In genomic region chr17:41695954-41696720, GRCh38 we compare ENCODE assay signal across 8 cellular contexts. TPM values are rescaled to one million over a fixed set of nuclear protein-coding genes. Genes with fewer than 3 reads are reported as not detected.
DNase-seq lines count a peak whose midpoint lies in the region; ATAC-seq and TF ChIP-seq lines count a peak whose summit lies in the region.

No MANE protein-coding gene starts in this region.

- CTCF ChIA-PET in Caco-2 (lab: Charles Lee) = interaction anchor here (0.5 to 1.4 kb wide), 18 partner anchors 9 to 1298 kb away, joined by 3 to 7 read pairs (median 3); partner anchors contain the start of genes KLHL11, ODAD4 and P3H4

- H3K9me3 Mint-ChIP-seq in Caco-2 (ENCODE audit: unreplicated experiment) = no peaks in the 10 kb centered on the region
- H3K9me3 Mint-ChIP-seq in activated T-cell treated with anti-CD3 and anti-CD28 coated beads, Interleukin-2, amount 50 U/mL, for 24 hours = no peaks in the 10 kb centered on the region

- peak overlapping the region; percentile 47; the same call in 1 of the 2 replicates for H3K4me2 ChIP-seq in KMS-11
- no peak overlapping the region for H3K4me2 ChIP-seq in fibroblast of lung (ENCODE audit: extremely low read depth, insufficient read depth, low read length)

- no peak overlapping the region for H3K4me3 Mint-ChIP-seq in Caco-2 (ENCODE audit: unreplicated experiment)
- H3K4me3 Mint-ChIP-seq in activated T-cell treated with anti-CD3 and anti-CD28 coated beads, Interleukin-2, amount 50 U/mL, for 24 hours = no peak overlapping the region

- peaks cover 10% of the 10 kb centered on the region for H3K4me1 Mint-ChIP-seq in Caco-2 (ENCODE audit: low read depth, unreplicated experiment)
- peaks cover 23% of the 10 kb centered on the region for H3K4me1 Mint-ChIP-seq in activated T-cell treated with anti-CD3 and anti-CD28 coated beads, Interleukin-2, amount 50 U/mL, for 24 hours (ENCODE audit: low read depth)

- no peaks in the 10 kb centered on the region for H3K27me3 Mint-ChIP-seq in Caco-2 (ENCODE audit: insufficient read depth, unreplicated experiment)
- H3K27me3 Mint-ChIP-seq in activated T-cell treated with anti-CD3 and anti-CD28 coated beads, Interleukin-2, amount 50 U/mL, for 24 hours = no peaks in the 10 kb centered on the region

- H3K79me2 ChIP-seq in KMS-11 (ENCODE audit: insufficient read depth, low read depth) = peaks cover 6% of the 10 kb centered on the region; the same call in 1 of the 2 replicates
- H3K79me2 ChIP-seq in fibroblast of lung (ENCODE audit: control insufficient read depth, insufficient read depth, low read length) = peaks cover 3% of the 10 kb centered on the region

- peaks cover 9% of the 10 kb centered on the region for H4K20me1 ChIP-seq in KMS-11 (ENCODE audit: insufficient read depth)
- peaks cover 3% of the 10 kb centered on the region for H4K20me1 ChIP-seq in fibroblast of lung (ENCODE audit: control insufficient read depth, extremely low read depth, insufficient read depth, low read length)

- H3K4me3 ChIP-seq in Caco-2 (ENCODE audit: low read depth, low read length) (no peak overlapping the region), KMS-11 (IDR thresholded peaks at IDR 0.05; ENCODE audit: insufficient read depth, low read depth, low read length) (no peak overlapping the region), fibroblast of lung (replicated peaks in 1 of 4; ENCODE audit: control extremely low read depth in 1 of 4, insufficient read depth in 1 of 4, low read depth in 3 of 4, low read length in 4 of 4) (no peak overlapping the region), ovary (no peak overlapping the region), upper lobe of left lung (no peak overlapping the region)

- no peak for TF ChIP-seq POLR2A in ovary (IDR thresholded peaks at IDR 0.05)
- TF ChIP-seq POLR2A in upper lobe of left lung (IDR thresholded peaks at IDR 0.05) = no peak

- BruUV-seq in Caco-2 (replicated peaks; lab: Mats Ljungman, UMichigan) = no TSS peak

- H3K36me3 ChIP-seq in Caco-2 (ENCODE audit: control insufficient read depth, insufficient read depth, low read length) (peaks cover 9% of the 10 kb centered on the region; the same call in 1 of the 2 replicates), KMS-11 (ENCODE audit: insufficient read depth) (peaks cover 11% of the 10 kb centered on the region; the same call in 1 of the 2 replicates), fibroblast of lung (ENCODE audit: control insufficient read depth, insufficient read depth, low read length) (peaks cover 15% of the 10 kb centered on the region), ovary (no peaks in the 10 kb centered on the region), upper lobe of left lung (peaks cover 27 to 47% (median 40%) of the 10 kb centered on the region in 4 donors)

- DNase-seq in Caco-2 (peak; percentile 69 to 76), RKO (ENCODE audit: low spot score) (peak; percentile 91), fibroblast of lung (ENCODE audit: low read depth in 2 of 2) (peak; percentile 67 to 87), ovary (peak; percentile 60 to 84 (median 77)), upper lobe of left lung (peak in 1 of 2 donors; percentile 53), omental fat pad (ENCODE audit: low spot score) (no peak)
- DNase-seq in activated T-cell treated with anti-CD3 and anti-CD28 coated beads, Interleukin-2, amount 50 U/mL, for 24 hours = peak; percentile 65

- no peak overlapping the region for H2AFZ ChIP-seq in KMS-11 (ENCODE audit: low read depth)
- H2AFZ ChIP-seq in fibroblast of lung (ENCODE audit: low read length) = no peak overlapping the region

- no peak overlapping the region for H3K27ac ChIP-seq in KMS-11
- no peak overlapping the region for H3K27ac ChIP-seq in fibroblast of lung (ENCODE audit: insufficient read depth, low read length)
- peak overlapping the region; percentile 17 to 43 for H3K27ac ChIP-seq in ovary
- peak overlapping the region; percentile 10 to 66 (median 44) for H3K27ac ChIP-seq in upper lobe of left lung

- H3K4me1 ChIP-seq in Caco-2 = no peaks in the 10 kb centered on the region
- peaks cover 32% of the 10 kb centered on the region for H3K4me1 ChIP-seq in KMS-11 (ENCODE audit: low read depth, poor library complexity, severe bottlenecking)
- peaks cover 5% of the 10 kb centered on the region for H3K4me1 ChIP-seq in fibroblast of lung (ENCODE audit: control insufficient read depth, extremely low read depth, insufficient read depth, low read length)
- peaks cover 10% of the 10 kb centered on the region for H3K4me1 ChIP-seq in ovary (ENCODE audit: insufficient read depth)
- H3K4me1 ChIP-seq in upper lobe of left lung = peaks cover 29 to 38% (median 33%) of the 10 kb centered on the region in 4 donors

- TF ChIP-seq EP300 in ovary (IDR thresholded peaks at IDR 0.05) (no peak), upper lobe of left lung (IDR thresholded peaks at IDR 0.05) (no peak)

- H3K27me3 ChIP-seq in Caco-2 (replicated peaks; ENCODE audit: control insufficient read depth, insufficient read depth, low read length) (no peaks in the 10 kb centered on the region), KMS-11 (ENCODE audit: insufficient read depth, low read depth) (no peaks in the 10 kb centered on the region), fibroblast of lung (ENCODE audit: control insufficient read depth, insufficient read depth, low read length) (no peaks in the 10 kb centered on the region), ovary (no peaks in the 10 kb centered on the region), upper lobe of left lung (no peaks in the 10 kb centered on the region)

- H3K36me3 Mint-ChIP-seq in Caco-2 (ENCODE audit: insufficient read depth, unreplicated experiment) = peaks cover 48% of the 10 kb centered on the region
- peaks cover 42% of the 10 kb centered on the region for H3K36me3 Mint-ChIP-seq in activated T-cell treated with anti-CD3 and anti-CD28 coated beads, Interleukin-2, amount 50 U/mL, for 24 hours (ENCODE audit: low read depth)

- TF ChIP-seq CTCF in Caco-2 (IDR thresholded peaks at IDR 0.05; ENCODE audit: insufficient read depth in 1 of 2, low read depth in 1 of 2, low read length in 1 of 2, severe bottlenecking in 1 of 2, unreplicated experiment in 1 of 2) (peak; percentile 78 to 89), KMS-11 (conservative IDR thresholded peaks at IDR 0.05; ENCODE audit: low read depth, low read length) (peak; percentile 95), fibroblast of lung (conservative IDR thresholded peaks at IDR 0.05 in 1 of 2, IDR thresholded peaks at IDR 0.05 in 1 of 2; ENCODE audit: low read depth in 1 of 2, low read length in 2 of 2) (peak; percentile 81 to 83), ovary (IDR thresholded peaks at IDR 0.05) (peak; percentile 59 to 68 (median 65)), upper lobe of left lung (IDR thresholded peaks at IDR 0.05) (peak; percentile 62 to 77 (median 70)), omental fat pad (IDR thresholded peaks at IDR 0.05) (peak in 1 of 3 donors; percentile 22)

- H3K9me3 ChIP-seq in Caco-2 = no peaks in the 10 kb centered on the region
- H3K9me3 ChIP-seq in fibroblast of lung (ENCODE audit: control insufficient read depth, insufficient read depth, low read depth, low read length) = no peaks in the 10 kb centered on the region
- H3K9me3 ChIP-seq in ovary = no peaks in the 10 kb centered on the region
- no peaks in the 10 kb centered on the region for H3K9me3 ChIP-seq in upper lobe of left lung

- 33 to 49% (median 34%) methylated on average over 10 of the region's 10 CpGs for WGBS in ovary, 3 donors
- WGBS in upper lobe of left lung, 2 donors = 49 to 58% methylated on average over 10 of the region's 10 CpGs

- ATAC-seq in upper lobe of left lung (ENCODE audit: low FRiP score in 2 of 2) = peak; percentile 77
- ATAC-seq in omental fat pad (ENCODE audit: low FRiP score) = no peak

- no peak overlapping the region for H3K9ac ChIP-seq in KMS-11
- no peak overlapping the region for H3K9ac ChIP-seq in fibroblast of lung (ENCODE audit: insufficient read depth, low read length)

- intact Hi-C loops in Caco-2 (cut with micrococcal nuclease; ENCODE audit: unreplicated experiment) = no loop called here
- intact Hi-C loops in ovary (cut with DNase I) = no loop called here

- POLR2A ChIA-PET in Caco-2 (lab: Charles Lee) = interaction anchor here (0.6 to 0.9 kb wide), 3 partner anchors 17 to 90 kb away, joined by 3 to 5 read pairs (median 4); partner anchors contain the start of gene JUP

- H3K27ac Mint-ChIP-seq in Caco-2 (ENCODE audit: unreplicated experiment) = peak overlapping the region; percentile 12
- H3K27ac Mint-ChIP-seq in activated T-cell treated with anti-CD3 and anti-CD28 coated beads, Interleukin-2, amount 50 U/mL, for 24 hours = peak overlapping the region; percentile 57

RNA-seq across cellular contexts. Expression of gene EIF1, which starts 7.5 kb away (rescaled TPM):
- total RNA-seq in Caco-2 (2022) (759 and 783 TPM in 2 replicates), fibroblast of lung (112 and 145 TPM in 2 replicates), ovary (1,000 to 10,000 TPM in 1 of 7 donors, 100 to 1,000 TPM in 6; 270 to 1,292 (median 813) TPM), upper lobe of left lung (100 to 1,000 TPM; 109 to 998 (median 405) TPM), omental fat pad (100 to 1,000 TPM; 444 to 832 (median 685) TPM)
- polyA plus RNA-seq in fibroblast of lung (225 and 256 TPM in 2 replicates), ovary (1,000 to 10,000 TPM in 1 of 2 donors, 100 to 1,000 TPM in 1; 641 to 1,340 TPM)
- 864 and 925 TPM in 2 replicates for polyA plus RNA-seq in fibroblast of lung (2012)
- 166 and 208 TPM in 2 replicates for polyA minus RNA-seq in fibroblast of lung (ENCODE audit: low replicate concordance)

RNA-seq across cellular contexts. Expression of gene GAST, which starts 16.0 kb away (rescaled TPM):
- 0.75 TPM in 1 of 2 replicates, not detected in the other for total RNA-seq in Caco-2 (2022)
- total RNA-seq in fibroblast of lung = not detected in 2 replicates
- not detected in 2 replicates for polyA plus RNA-seq in fibroblast of lung
- polyA plus RNA-seq in fibroblast of lung (2012) = not detected in 2 replicates
- not detected in 2 replicates for polyA minus RNA-seq in fibroblast of lung (ENCODE audit: low replicate concordance)
- not detected for total RNA-seq in ovary
- not detected for polyA plus RNA-seq in ovary
- total RNA-seq in upper lobe of left lung = not detected
- total RNA-seq in omental fat pad = not detected

RNA-seq across cellular contexts. Expression of gene HAP1, which starts 38.3 kb away (rescaled TPM):
- total RNA-seq in Caco-2 (2022) = 3.2 and 3.3 TPM in 2 replicates
- 0.17 and 0.26 TPM in 2 replicates for total RNA-seq in fibroblast of lung
- 0.01 and 0.02 TPM in 2 replicates for polyA plus RNA-seq in fibroblast of lung
- polyA plus RNA-seq in fibroblast of lung (2012) = not detected in 2 replicates
- polyA minus RNA-seq in fibroblast of lung (ENCODE audit: low replicate concordance) = not detected in 2 replicates
- total RNA-seq in ovary = 1 to 10 TPM in 2 of 7 donors, under 1 TPM in 5; 0.12 to 1.5 (median 0.56) TPM
- under 1 TPM; 0.17 to 0.85 TPM for polyA plus RNA-seq in ovary
- total RNA-seq in upper lobe of left lung = 1 to 10 TPM in 1 of 6 donors, under 1 TPM in 3, not detected in 2; 0.14 to 1.0 (median 0.59) TPM
- 1 to 10 TPM in 1 of 4 donors, under 1 TPM in 1, not detected in 2; 0.47 to 1.1 TPM for total RNA-seq in omental fat pad

Comparison
In these comparisons a context has a peak if more than half of its experiments do, and no peak if none do; other contexts are left out.
1. H3K27ac ChIP-seq: peak in ovary (2 of 2) and upper lobe of left lung (4 of 4); none in KMS-11 (single experiment) and fibroblast of lung (single experiment).